Comparison of ENCODE assay signal across 8 cellular contexts in genomic region chr1:3796215-3797193, GRCh38. TPM values are rescaled to one million over a fixed set of nuclear protein-coding genes. Genes with fewer than 3 reads are reported as not detected.
A peak's percentile ranks its signal among the peaks of the same experiment; 100 is the strongest.
DNase-seq lines count a peak whose midpoint lies in the region; TF ChIP-seq lines count a peak whose summit lies in the region.

LRRC47 (minus strand) TSS chr1:3796498; CDS start chr1:3796476, 22 bp downstream.

- H3K9me3 ChIP-seq in OCI-LY1 (ENCODE audit: low read length), result no peaks in the 10 kb centered on the region
- peaks cover 11% of the 10 kb centered on the region for H3K9me3 ChIP-seq in endodermal cell (ENCODE audit: control insufficient read depth, low read length)
- no peaks in the 10 kb centered on the region for H3K9me3 ChIP-seq in mesodermal cell (ENCODE audit: control insufficient read depth, low read length)

- H3K27me3 ChIP-seq in OCI-LY1 (ENCODE audit: insufficient read depth, low read length) (peaks cover 5% of the 10 kb centered on the region; the same call in 1 of the 2 replicates), endodermal cell (ENCODE audit: control insufficient read depth, insufficient read depth, low read length, poor library complexity, severe bottlenecking) (no peaks in the 10 kb centered on the region)

- H3K4me1 ChIP-seq in OCI-LY1 (ENCODE audit: insufficient read depth, low read length, severe bottlenecking) (peaks cover 33% of the 10 kb centered on the region), endodermal cell (ENCODE audit: control insufficient read depth, insufficient read depth, low read length) (no peaks in the 10 kb centered on the region), mesodermal cell (ENCODE audit: control insufficient read depth, insufficient read depth, low read length, poor library complexity, severe bottlenecking) (peaks cover 6% of the 10 kb centered on the region)

- H3K27ac Mint-ChIP-seq in endodermal cell, result peak within 1 kb of the TSS; percentile 89

- 7 to 9% methylated on average over 57 to 63 of the region's 63 CpGs for WGBS in endodermal cell (ENCODE audit: insufficient coverage in 1 of 2, insufficient read length in 1 of 2), 2 experiments
- WGBS in mesodermal cell (ENCODE audit: insufficient coverage in 2 of 2), 2 experiments, result 11 to 13% methylated on average over 51 to 59 of the region's 63 CpGs

- H3F3A ChIP-seq in OCI-LY1 (ENCODE audit: insufficient read depth, low read length), result no peaks in the 10 kb centered on the region

- H3K4me3 ChIP-seq in OCI-LY1 (ENCODE audit: low read depth, low read length, poor library complexity, severe bottlenecking) (peak within 1 kb of the TSS; percentile 83), endodermal cell (ENCODE audit: low read length) (peak within 1 kb of the TSS; percentile 97), mesodermal cell (ENCODE audit: extremely low read depth, insufficient read depth, low read length, poor library complexity, severe bottlenecking) (peak within 1 kb of the TSS; percentile 79)

- H3K4me1 Mint-ChIP-seq in endodermal cell, result peaks cover 24% of the 10 kb centered on the region

- H3K36me3 ChIP-seq in OCI-LY1 (ENCODE audit: insufficient read depth, low read length) (peaks cover 14% of the 10 kb centered on the region), endodermal cell (ENCODE audit: control insufficient read depth, insufficient read depth, low read length) (no peaks in the 10 kb centered on the region), mesodermal cell (ENCODE audit: control insufficient read depth, insufficient read depth, low read length) (peaks cover 14% of the 10 kb centered on the region)

- H3K27ac ChIP-seq in OCI-LY1 (ENCODE audit: low read depth, low read length, poor library complexity, severe bottlenecking), result no peak within 1 kb of the TSS
- peak within 1 kb of the TSS; percentile 58 for H3K27ac ChIP-seq in endodermal cell (ENCODE audit: low read depth, low read length)
- no peak within 1 kb of the TSS for H3K27ac ChIP-seq in mesodermal cell (ENCODE audit: low read depth, low read length, severe bottlenecking)

- H3K9ac ChIP-seq in OCI-LY1 (ENCODE audit: low read length) (peak within 1 kb of the TSS; percentile 92), endodermal cell (ENCODE audit: extremely low read depth, low read length, poor library complexity, severe bottlenecking) (peak within 1 kb of the TSS; percentile 78)

- H4K20me1 ChIP-seq in OCI-LY1 (ENCODE audit: insufficient read depth, low read length), result no peaks in the 10 kb centered on the region

- H3K36me3 Mint-ChIP-seq in endodermal cell (ENCODE audit: low read depth), result peaks cover 14% of the 10 kb centered on the region

- H3K9me3 Mint-ChIP-seq in endodermal cell, result peaks cover 10% of the 10 kb centered on the region

- H3K4me2 ChIP-seq in OCI-LY1 (ENCODE audit: low read length), result peak within 1 kb of the TSS; percentile 98

- H2AFZ ChIP-seq in OCI-LY1 (ENCODE audit: low read length), result peak within 1 kb of the TSS; percentile 62; the same call in 1 of the 2 replicates

- peaks cover 15% of the 10 kb centered on the region for H3K27me3 Mint-ChIP-seq in endodermal cell (ENCODE audit: insufficient read depth)

- DNase-seq in COR-L47 (lab: John Stamatoyannopoulos, UW) (peak; percentile 92), GM20000 (ENCODE audit: low spot score) (peak; percentile 99), HS-5 (ENCODE audit: low read depth) (peak; percentile 49), endodermal cell (peak; percentile 96)
- DNase-seq in activated CD8-positive, alpha-beta memory T cell treated with anti-CD3 and anti-CD28 coated beads, Interleukin-2, amount 50 U/mL, for 24 hours (ENCODE audit: extremely low read depth), result peak; percentile 85
- DNase-seq in stimulated activated CD8-positive, alpha-beta memory T cell treated with anti-CD3 and anti-CD28 coated beads, Interleukin-15, amount 100 ng/mL, for 24 hours (ENCODE audit: low read depth), result peak; percentile 85

- no peaks in the 10 kb centered on the region for H3K9me2 ChIP-seq in OCI-LY1 (ENCODE audit: low read depth, low read length)

- H3K4me3 Mint-ChIP-seq in endodermal cell, result peak within 1 kb of the TSS; percentile 75

- TF ChIP-seq CTCF in GM20000 (IDR thresholded peaks at IDR 0.05; ENCODE audit: extremely low read depth, missing control alignments), result no peak
- no peak for TF ChIP-seq CTCF in OCI-LY1 (IDR thresholded peaks at IDR 0.05; ENCODE audit: low read length)
- TF ChIP-seq CTCF in endodermal cell (conservative IDR thresholded peaks at IDR 0.05), result no peak

- peaks cover 33% of the 10 kb centered on the region for H3K79me2 ChIP-seq in OCI-LY1 (ENCODE audit: insufficient read depth, low read length)

RNA-seq across cellular contexts. Expression of gene LRRC47, which starts in this region (rescaled TPM):
- total RNA-seq in endodermal cell, result 10 to 100 TPM; 49.9 to 59.7 TPM
- 33.6 TPM for polyA plus RNA-seq in endodermal cell (2013, experiment 1 of 2)
- 31.0 TPM for polyA plus RNA-seq in endodermal cell (2013, experiment 2 of 2)
- polyA plus RNA-seq in mesodermal cell (2013, experiment 1 of 2), result 33.5 TPM
- 30.8 TPM for polyA plus RNA-seq in mesodermal cell (2013, experiment 2 of 2)

Comparison
In these comparisons a context has a peak if more than half of its experiments do, and no peak if none do; other contexts are left out.
1. DNase-seq: peak in every context shown above with its lines; median percentile 99 in GM20000; 96 in endodermal cell; 92 in COR-L47; 85 in activated CD8-positive, alpha-beta memory T cell treated with anti-CD3 and anti-CD28 coated beads, Interleukin-2, amount 50 U/mL, for 24 hours; 85 in stimulated activated CD8-positive, alpha-beta memory T cell treated with anti-CD3 and anti-CD28 coated beads, Interleukin-15, amount 100 ng/mL, for 24 hours; 49 in HS-5.